ENCODE assay signal across 10 cellular contexts in the genomic region with DNA sequence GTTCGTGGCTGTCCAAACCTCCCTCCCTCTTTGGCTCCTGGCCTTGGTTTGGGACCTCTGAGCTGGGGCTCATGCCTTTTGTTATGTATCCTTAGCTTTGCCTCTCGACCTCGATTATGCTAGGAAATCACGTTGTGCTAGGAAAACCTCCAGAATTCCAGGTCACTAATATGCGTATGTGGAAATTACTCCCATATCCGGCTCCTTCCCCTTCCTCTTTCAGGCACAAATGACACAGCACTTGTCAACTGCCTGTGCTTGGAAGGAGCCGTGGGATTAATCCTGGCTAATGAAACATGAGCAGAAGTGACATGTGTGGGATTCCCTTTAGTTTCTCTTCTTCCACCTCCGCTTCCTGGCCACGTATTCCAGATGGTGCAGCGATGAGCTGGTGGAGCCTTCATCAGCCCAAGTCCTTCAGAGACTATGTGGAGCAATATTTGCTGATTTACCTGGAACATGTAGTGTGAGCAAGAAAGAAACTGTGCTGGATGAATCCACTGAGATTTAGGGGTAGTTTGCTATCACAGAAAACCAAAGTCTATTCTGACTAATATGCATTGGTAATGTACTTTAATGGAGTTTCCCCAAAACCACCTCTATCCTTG.
DNase-seq lines count a peak whose midpoint lies in the region; ATAC-seq, FAIRE-seq and TF ChIP-seq lines count a peak whose summit lies in the region.
"Had no signal": no experiment of that assay in that cellular context is flagged by ENCODE, and none has a peak within 500 bp of the region (broad histone marks: within the 10 kb centered on the region; RNA-seq: fewer than 3 reads in every experiment).

No MANE protein-coding gene starts in this region.

- H3K27me3 Mint-ChIP-seq in T-cell: peaks cover 0 to 2% of the 10 kb centered on the region in 2 donors
- H3K27me3 Mint-ChIP-seq: activated naive CD8-positive, alpha-beta T cell treated with anti-CD3 and anti-CD28 coated beads for 36 hours had no signal

- H3K36me3 ChIP-seq in endothelial cell of umbilical vein (ENCODE audit: control insufficient read depth in 2 of 2, extremely low read depth in 1 of 2, insufficient read depth in 2 of 2, low read length in 2 of 2): no peaks in the 10 kb centered on the region

- POLR2A ChIA-PET in endothelial cell of umbilical vein (lab: Charles Lee): no interaction called here
- POLR2A ChIA-PET in T-cell (lab: Charles Lee): no interaction called here

- peaks cover 49% of the 10 kb centered on the region for H3K4me1 ChIP-seq in endothelial cell of umbilical vein (ENCODE audit: control insufficient read depth, extremely low read depth, insufficient read depth, low read length)

- no peaks in the 10 kb centered on the region for H3K9me3 ChIP-seq in endothelial cell of umbilical vein (replicated peaks; ENCODE audit: control insufficient read depth, insufficient read depth, low read length)

- H3K4me2 ChIP-seq in endothelial cell of umbilical vein (ENCODE audit: insufficient read depth, low read length): peak overlapping the region; percentile 9

- intact Hi-C loops in endothelial cell of umbilical vein (cut with micrococcal nuclease): loop anchor here (1.0 kb wide), 4 partner anchors 26 to 42 kb away; no protein-coding TSS in a partner anchor

- H3K4me1 Mint-ChIP-seq in T-cell: no peaks in the 10 kb centered on the region

- H3K27ac Mint-ChIP-seq in T-cell: no peak overlapping the region
- H3K27ac Mint-ChIP-seq: activated naive CD8-positive, alpha-beta T cell treated with anti-CD3 and anti-CD28 coated beads for 36 hours had no signal

- BruUV-seq in endothelial cell of umbilical vein (replicated peaks; lab: Mats Ljungman, UMichigan): TSS peak; percentile 94

- H3K27ac ChIP-seq in endothelial cell of umbilical vein (ENCODE audit: insufficient read depth, low read depth, low read length): peak overlapping the region; percentile 77

- FAIRE-seq in endothelial cell of umbilical vein (lab: Jason Lieb, UNC): peak; percentile 91

- no peaks in the 10 kb centered on the region for H4K20me1 ChIP-seq in endothelial cell of umbilical vein (replicated peaks; ENCODE audit: control insufficient read depth, extremely low read depth, insufficient read depth, low read length)

- H3K9me1 ChIP-seq in endothelial cell of umbilical vein (replicated peaks; ENCODE audit: control insufficient read depth, extremely low read depth, insufficient read depth, low read length): no peaks in the 10 kb centered on the region

- no peak overlapping the region for H3K4me3 ChIP-seq in GM12865 (ENCODE audit: low read depth, low read length)
- no peak overlapping the region for H3K4me3 ChIP-seq in endothelial cell of umbilical vein (replicated peaks in 1 of 3; ENCODE audit: insufficient read depth in 1 of 3, low read depth in 1 of 3, low read length in 3 of 3)

- no peaks in the 10 kb centered on the region for H3K79me2 ChIP-seq in endothelial cell of umbilical vein (ENCODE audit: control insufficient read depth, insufficient read depth, low read length)

- no peaks in the 10 kb centered on the region for H3K27me3 ChIP-seq in endothelial cell of umbilical vein (ENCODE audit: control insufficient read depth in 2 of 2, insufficient read depth in 2 of 2, low read length in 2 of 2)

- DNase-seq in GM12865 (ENCODE audit: low read depth) (peak; percentile 46), endothelial cell of umbilical vein (ENCODE audit: low read depth, low spot score) (peak; percentile 93), omental fat pad (ENCODE audit: low spot score) (no peak), NCI-H2196 treated with DMSO at 0.1 percent for 48 hours (lab: John Stamatoyannopoulos, UW; ENCODE audit: unreplicated experiment) (no peak), NCI-H510A (lab: John Stamatoyannopoulos, UW) (no peak), T-cell (no peak)
- DNase-seq: activated naive CD8-positive, alpha-beta T cell treated with anti-CD3 and anti-CD28 coated beads for 36 hours; EL had no signal

- dilution Hi-C loops in endothelial cell of umbilical vein (cut with MboI; ENCODE audit: extremely low pct_ligation_motif_present, low sequenced_read_pairs): no loop called here

- TF ChIP-seq CTCF in GM12865 (IDR thresholded peaks at IDR 0.05; ENCODE audit: insufficient read depth, low read depth, low read length, missing control alignments): no peak
- no peak for TF ChIP-seq CTCF in endothelial cell of umbilical vein (IDR thresholded peaks at IDR 0.05; ENCODE audit: extremely low read depth in 1 of 2, insufficient read depth in 1 of 2, low read depth in 1 of 2, low read length in 2 of 2)
- no peak for TF ChIP-seq CTCF in omental fat pad (IDR thresholded peaks at IDR 0.05)

- peak overlapping the region; percentile 50 for H2AFZ ChIP-seq in endothelial cell of umbilical vein (ENCODE audit: low read depth, low read length)

- H3K4me3 Mint-ChIP-seq in T-cell: no peak overlapping the region
- H3K4me3 Mint-ChIP-seq: activated naive CD8-positive, alpha-beta T cell treated with anti-CD3 and anti-CD28 coated beads for 36 hours had no signal

- peak; percentile 25 for TF ChIP-seq POLR2A in endothelial cell of umbilical vein (IDR thresholded peaks at IDR 0.05; ENCODE audit: low read depth, low read length)

- ATAC-seq in HG02938 (IDR thresholded peaks at IDR 0.05; ENCODE audit: unreplicated experiment) (peak; percentile 59), omental fat pad (ENCODE audit: low FRiP score) (peak; percentile 57), GM19397 (IDR thresholded peaks at IDR 0.05; ENCODE audit: unreplicated experiment) (no peak), T-cell (replicated peaks in 1 of 4) (no peak)

- H3K9me3 Mint-ChIP-seq in T-cell: no peaks in the 10 kb centered on the region
- H3K9me3 Mint-ChIP-seq: activated naive CD8-positive, alpha-beta T cell treated with anti-CD3 and anti-CD28 coated beads for 36 hours had no signal

- peak overlapping the region; percentile 40 for H3K9ac ChIP-seq in endothelial cell of umbilical vein (replicated peaks; ENCODE audit: extremely low read depth, insufficient read depth, low read length)

- CTCF ChIA-PET in endothelial cell of umbilical vein (lab: Charles Lee) (interaction anchor here (1.0 to 3.6 kb wide), 12 partner anchors 11 to 504 kb away, joined by 3 to 32 read pairs (median 6); no protein-coding TSS in a partner anchor), T-cell (lab: Charles Lee) (interaction anchor here in 1 of 2 donors (0.8 kb wide), 1 partner anchor 45 kb away, joined by 4 read pairs; no protein-coding TSS in a partner anchor)

- no peaks in the 10 kb centered on the region for H3K36me3 Mint-ChIP-seq in T-cell
- H3K36me3 Mint-ChIP-seq: activated naive CD8-positive, alpha-beta T cell treated with anti-CD3 and anti-CD28 coated beads for 36 hours had no signal

TF ChIP-seq in endothelial cell of umbilical vein, 7 proteins besides CTCF, POLR2A, EP300 and RAD21:
- TF ChIP-seq POLR2AphosphoS5 (IDR thresholded peaks at IDR 0.05; ENCODE audit: insufficient read depth, low read depth, low read length) (peak; percentile 68), GATA2 (IDR thresholded peaks at IDR 0.05; ENCODE audit: insufficient read depth, insufficient read length, low read depth, low read length) (peak; percentile 32), JUN (IDR thresholded peaks at IDR 0.05; ENCODE audit: borderline replicate concordance, insufficient read depth, insufficient read length, low read depth) (peak; percentile 70), FOS (IDR thresholded peaks at IDR 0.05; ENCODE audit: borderline replicate concordance, insufficient read depth, low read length) (peak; percentile 54), EZH2 (IDR thresholded peaks at IDR 0.05; ENCODE audit: borderline replicate concordance, low read depth, low read length, severe bottlenecking) (no peak)
- TF ChIP-seq, protein P1, sequence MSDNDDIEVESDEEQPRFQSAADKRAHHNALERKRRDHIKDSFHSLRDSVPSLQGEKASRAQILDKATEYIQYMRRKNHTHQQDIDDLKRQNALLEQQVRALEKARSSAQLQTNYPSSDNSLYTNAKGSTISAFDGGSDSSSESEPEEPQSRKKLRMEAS (IDR thresholded peaks at IDR 0.05; ENCODE audit: insufficient read depth, insufficient read length): no peak

Comparison
In these comparisons a context has a peak if more than half of its experiments do, and no peak if none do; other contexts are left out.
1. DNase-seq: peak in GM12865 (single experiment) and endothelial cell of umbilical vein (single experiment); none in omental fat pad (single experiment), NCI-H2196 treated with DMSO at 0.1 percent for 48 hours (single experiment), NCI-H510A (single experiment) and T-cell (0 of 34).
2. ATAC-seq: peak in HG02938 (single experiment) and omental fat pad (single experiment); none in GM19397 (single experiment) and T-cell (0 of 4).